18 cellular contexts compared by ENCODE assay signal in the genomic region with DNA sequence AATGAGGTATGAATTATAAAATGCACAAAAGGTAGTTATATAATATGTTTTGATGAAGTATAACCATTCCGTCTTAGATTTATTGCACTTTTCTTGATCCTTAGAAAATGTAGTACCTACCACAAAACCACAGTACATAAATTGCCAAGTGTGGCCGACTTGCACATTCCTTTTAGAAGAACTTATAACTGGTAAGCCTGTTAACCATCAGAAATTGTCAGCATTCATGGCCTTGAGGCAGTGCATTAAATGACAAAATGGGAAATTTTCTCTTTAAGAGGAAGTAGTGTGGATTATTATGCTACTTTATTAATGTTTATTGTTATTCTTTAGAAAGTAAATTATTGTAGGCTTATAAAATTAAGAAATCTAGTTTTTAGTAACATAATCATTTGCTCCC.
"Had no signal": no experiment of that assay in that cellular context is flagged by ENCODE, and none has a peak within 500 bp of the region (broad histone marks: within the 10 kb centered on the region; RNA-seq: fewer than 3 reads in every experiment).

No MANE protein-coding gene starts in this region.

- H3K4me3 ChIP-seq: body of pancreas, mucosa of descending colon, suprapubic skin, upper lobe of left lung had no signal

- H3K27ac Mint-ChIP-seq: activated naive CD8-positive, alpha-beta T cell treated with anti-CD3 and anti-CD28 coated beads, Interleukin-2, amount 50 U/mL, for 24 hours; activated T-helper 1 cell treated with anti-CD3 and anti-CD28 coated beads, Interleukin-12 subunit alpha, Interleukin-12 subunit beta, Interleukin-2, Interleukin-4 antibody, amounts not matched to agents 30 ng/mL and 10 ng/mL and 1 ng/mL, durations not matched to agents 14 hours and 24 hours and 36 hours; natural killer cell; progenitor cell of endocrine pancreas had no signal

- H3K36me3 Mint-ChIP-seq: natural killer cell had no signal

- H3K27ac ChIP-seq: body of pancreas, suprapubic skin, upper lobe of left lung had no signal

- H3K4me3 Mint-ChIP-seq: activated naive CD8-positive, alpha-beta T cell treated with anti-CD3 and anti-CD28 coated beads, Interleukin-2, amount 50 U/mL, for 24 hours; activated T-helper 1 cell treated with anti-CD3 and anti-CD28 coated beads, Interleukin-12 subunit alpha, Interleukin-12 subunit beta, Interleukin-2, Interleukin-4 antibody, amounts not matched to agents 30 ng/mL and 10 ng/mL and 1 ng/mL, durations not matched to agents 14 hours and 24 hours and 36 hours; natural killer cell had no signal

- H3K9me3 ChIP-seq: body of pancreas, mucosa of descending colon, suprapubic skin, upper lobe of left lung had no signal

- H3K27me3 ChIP-seq: body of pancreas, suprapubic skin, upper lobe of left lung had no signal

- H3K9me3 Mint-ChIP-seq: activated T-helper 1 cell treated with anti-CD3 and anti-CD28 coated beads, Interleukin-12 subunit alpha, Interleukin-12 subunit beta, Interleukin-2, Interleukin-4 antibody, amounts not matched to agents 30 ng/mL and 10 ng/mL and 1 ng/mL, durations not matched to agents 14 hours and 24 hours and 36 hours; natural killer cell had no signal

- ATAC-seq: activated naive CD8-positive, alpha-beta T cell treated with anti-CD3 and anti-CD28 coated beads, Interleukin-2, amount 50 U/mL, for 24 hours; body of pancreas; left lobe of liver; mucosa of descending colon; natural killer cell; sciatic nerve had no signal

- H3K36me3 ChIP-seq: suprapubic skin, upper lobe of left lung had no signal

- H3K27me3 Mint-ChIP-seq: activated naive CD8-positive, alpha-beta T cell treated with anti-CD3 and anti-CD28 coated beads, Interleukin-2, amount 50 U/mL, for 24 hours; progenitor cell of endocrine pancreas had no signal

- DNase-seq: activated CD4-positive, alpha-beta T cell treated with anti-CD3 and anti-CD28 coated beads for 4 hours; activated naive CD4-positive, alpha-beta T cell; activated naive CD8-positive, alpha-beta T cell treated with anti-CD3 and anti-CD28 coated beads, Interleukin-2, amount 50 U/mL, for 24 hours; body of pancreas; dermis blood vessel endothelial cell; erythroblast; head of caudate nucleus; mammary epithelial cell; mucosa of descending colon; natural killer cell; stimulated activated CD4-positive, alpha-beta T cell treated with anti-CD3 and anti-CD28 coated beads, Interleukin-12 subunit alpha, Interleukin-12 subunit beta, amount 100 ng/mL, for 4 hours; stimulated activated naive CD4-positive, alpha-beta T cell; upper lobe of left lung had no signal
